ENCODE assay signal across 18 cellular contexts in genomic region chr17:14699569-14700190, GRCh38.
DNase-seq lines count a peak whose midpoint lies in the region; ATAC-seq and TF ChIP-seq lines count a peak whose summit lies in the region.
"Had no signal": no experiment of that assay in that cellular context is flagged by ENCODE, and none has a peak within 500 bp of the region (broad histone marks: within the 10 kb centered on the region; RNA-seq: fewer than 3 reads in every experiment).

No MANE protein-coding gene starts in this region.

- H3K4me2 ChIP-seq in PC-3 (ENCODE audit: low read length) = no peak overlapping the region

- H3F3A ChIP-seq in PC-3 (ENCODE audit: low read length, unreplicated experiment) = no peaks in the 10 kb centered on the region

- no peaks in the 10 kb centered on the region for H3K9me3 ChIP-seq in PC-3 (ENCODE audit: low read length)
- H3K9me3 ChIP-seq: spleen had no signal

- POLR2A ChIA-PET in PC-3 (lab: Charles Lee; ENCODE audit: unreplicated experiment) = no interaction called here

- CTCF ChIA-PET in PC-3 (lab: Charles Lee) = no interaction called here

- no peak overlapping the region for H3K4me3 ChIP-seq in PC-3 (ENCODE audit: low read length)
- H3K4me3 ChIP-seq: spleen had no signal

- no peaks in the 10 kb centered on the region for H3K4me1 ChIP-seq in PC-3 (ENCODE audit: insufficient read depth, low read length)
- H3K4me1 ChIP-seq: spleen had no signal

- BruUV-seq in PC-3 (replicated peaks; lab: Mats Ljungman, UMichigan) = no TSS peak

- TF ChIP-seq CTCF in PC-3 (conservative IDR thresholded peaks at IDR 0.05; ENCODE audit: low read depth, low read length) = no peak

- ATAC-seq in PC-3 = no peak
- ATAC-seq: HCT116 had no signal

- no peak overlapping the region for H2AFZ ChIP-seq in PC-3 (ENCODE audit: low read length)

- no peaks in the 10 kb centered on the region for H3K36me3 ChIP-seq in PC-3 (ENCODE audit: low read depth, low read length)
- H3K36me3 ChIP-seq: spleen had no signal

- H3K79me2 ChIP-seq in PC-3 (ENCODE audit: low read length) = no peaks in the 10 kb centered on the region

- H3K27ac ChIP-seq in PC-3 (ENCODE audit: low read length) = no peak overlapping the region
- H3K27ac ChIP-seq: spleen had no signal

- no peaks in the 10 kb centered on the region for H4K20me1 ChIP-seq in PC-3 (ENCODE audit: low read length)

- no peak overlapping the region for H3K9ac ChIP-seq in PC-3 (ENCODE audit: low read length)

- DNase-seq in NCI-H1436 (lab: John Stamatoyannopoulos, UW) = peak; percentile 40
- peak; percentile 7 for DNase-seq in PC-3
- peak; percentile 10 for DNase-seq in left kidney (ENCODE audit: low read depth, low spot score)
- DNase-seq in pons (ENCODE audit: low spot score) = peak; percentile 8
- no peak for DNase-seq in stimulated activated CD4-positive, alpha-beta T cell treated with anti-CD3 and anti-CD28 coated beads, Interleukin-4, amount 100 ng/mL, for 4 hours
- DNase-seq in NCI-H1092 (lab: John Stamatoyannopoulos, UW) = no peak
- no peak for DNase-seq in activated CD4-positive, alpha-beta T cell treated with anti-CD3 and anti-CD28 coated beads for 1 hour
- DNase-seq in stimulated activated CD4-positive, alpha-beta T cell treated with anti-CD3 and anti-CD28 coated beads, Interleukin-12 subunit alpha, Interleukin-12 subunit beta, amount 100 ng/mL, for 4 hours = no peak
- DNase-seq: activated B cell treated with CpG ODN at 0.5 μM for 24 hours; activated CD4-positive, alpha-beta memory T cell treated with anti-CD3 and anti-CD28 coated beads for 36 hours; activated effector memory CD4-positive, alpha-beta T cell treated with anti-CD3 and anti-CD28 coated beads, Interleukin-2, amount 50 U/mL, for 16 hours; DND-41; foreskin fibroblast; NCI-H187; NCI-H226; NK-92 treated with Interleukin-12 subunit alpha and Interleukin-12 subunit beta, amount 100 ng/mL, for 24 hours; spleen had no signal

- H3K27me3 ChIP-seq in PC-3 (ENCODE audit: low read length) = peaks cover 23% of the 10 kb centered on the region

- no peaks in the 10 kb centered on the region for H3K9me2 ChIP-seq in PC-3 (replicated peaks; ENCODE audit: low read length)

- intact Hi-C loops in PC-3 (cut with micrococcal nuclease) = no loop called here

Comparison
In these comparisons a context has a peak if more than half of its experiments do, and no peak if none do; other contexts are left out.
1. DNase-seq: peak in NCI-H1436 (single experiment), PC-3 (single experiment), left kidney (single experiment) and pons (single experiment); none in stimulated activated CD4-positive, alpha-beta T cell treated with anti-CD3 and anti-CD28 coated beads, Interleukin-4, amount 100 ng/mL, for 4 hours (0 of 2), NCI-H1092 (single experiment), activated CD4-positive, alpha-beta T cell treated with anti-CD3 and anti-CD28 coated beads for 1 hour (single experiment) and stimulated activated CD4-positive, alpha-beta T cell treated with anti-CD3 and anti-CD28 coated beads, Interleukin-12 subunit alpha, Interleukin-12 subunit beta, amount 100 ng/mL, for 4 hours (single experiment).